Comparison of ENCODE assay signal across 9 cellular contexts in the genomic region with DNA sequence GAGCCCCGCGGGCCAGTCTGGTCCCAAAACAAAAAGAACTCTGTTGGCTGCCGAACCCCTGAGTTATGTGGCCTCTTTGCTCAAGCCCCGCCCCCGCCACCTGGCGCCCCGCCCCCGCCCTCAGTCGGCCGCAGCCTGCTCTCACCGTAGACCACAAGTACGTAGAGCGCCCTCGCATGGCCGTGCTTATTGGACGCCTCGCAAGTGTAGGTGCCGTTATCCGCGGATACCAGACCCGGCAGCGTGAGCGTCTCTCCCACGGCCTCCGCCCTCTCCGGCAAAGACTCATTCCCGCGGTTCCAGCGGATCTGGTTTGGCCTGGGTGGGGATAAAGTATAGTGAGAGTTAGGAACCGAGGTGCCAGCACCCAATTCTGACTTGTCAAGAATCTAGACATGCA. TPM values are rescaled to one million over a fixed set of nuclear protein-coding genes. Genes with fewer than 3 reads are reported as not detected.
DNase-seq lines count a peak whose midpoint lies in the region; ATAC-seq and TF ChIP-seq lines count a peak whose summit lies in the region.
"Had no signal": no experiment of that assay in that cellular context is flagged by ENCODE, and none has a peak within 500 bp of the region (broad histone marks: within the 10 kb centered on the region; RNA-seq: fewer than 3 reads in every experiment).

No MANE protein-coding gene starts in this region.

- no peak overlapping the region for H3K9ac ChIP-seq in OCI-LY3 (ENCODE audit: low read length)

- H3K27me3 ChIP-seq in OCI-LY3 (ENCODE audit: low read depth, low read length): no peaks in the 10 kb centered on the region

- no peak overlapping the region for H2AFZ ChIP-seq in OCI-LY3 (ENCODE audit: low read depth, low read length)

- no peaks in the 10 kb centered on the region for H3K9me3 ChIP-seq in OCI-LY3 (ENCODE audit: insufficient read depth, low read length)

- no peak overlapping the region for H3K4me3 ChIP-seq in OCI-LY3 (ENCODE audit: low read length)

- peak; percentile 71 for DNase-seq in activated effector memory CD4-positive, alpha-beta T cell treated with Interleukin-2 at 50 U/mL for 16 hours
- DNase-seq in left colon (peak; percentile 76 to 89), NCI-H2107 treated with DMSO at 0.1 percent for 48 hours (lab: John Stamatoyannopoulos, UW; ENCODE audit: unreplicated experiment) (no peak), NCI-H345 treated with DMSO at 0.1 percent for 48 hours (lab: John Stamatoyannopoulos, UW; ENCODE audit: unreplicated experiment) (no peak), NCI-H2227 treated with DMSO at 0.1 percent for 48 hours (lab: John Stamatoyannopoulos, UW) (no peak)
- peak; percentile 44 to 65 for DNase-seq in stimulated activated CD8-positive, alpha-beta memory T cell treated with anti-CD3 and anti-CD28 coated beads, Interleukin-7, amount 100 ng/mL, for 1 hour (ENCODE audit: low read depth in 2 of 2)

- H3K27ac ChIP-seq in 22Rv1: peak overlapping the region; percentile 81
- H3K27ac ChIP-seq in OCI-LY3 (ENCODE audit: low read length): no peak overlapping the region

- ATAC-seq in left colon: peak; percentile 83

- peaks cover 5% of the 10 kb centered on the region for H3K4me1 ChIP-seq in OCI-LY3 (ENCODE audit: low read length)

- no peaks in the 10 kb centered on the region for H4K20me1 ChIP-seq in OCI-LY3 (ENCODE audit: insufficient read depth, low read length)

- H3K4me2 ChIP-seq in OCI-LY3 (ENCODE audit: low read length): no peak overlapping the region

- H3K36me3 ChIP-seq in OCI-LY3 (replicated peaks; ENCODE audit: low read depth, low read length): peaks cover 2% of the 10 kb centered on the region

- peaks cover 9% of the 10 kb centered on the region for H3K79me2 ChIP-seq in OCI-LY3 (ENCODE audit: low read length)

- TF ChIP-seq CTCF in 22Rv1 (IDR thresholded peaks at IDR 0.05): peak; percentile 80
- TF ChIP-seq CTCF in OCI-LY3 (IDR thresholded peaks at IDR 0.05; ENCODE audit: low read depth, low read length): peak; percentile 10; the same call in 1 of the 2 replicates

- intact Hi-C loops in left colon (cut with DNase I, micrococcal nuclease): no loop called here

RNA-seq across cellular contexts. Expression of a gene that starts 5.5 kb away (rescaled TPM):
- 10 to 100 TPM; 16.3 to 18.7 TPM for total RNA-seq in left colon

RNA-seq across cellular contexts. Expression of a gene that starts 13.0 kb away (rescaled TPM):
- total RNA-seq in left colon: under 1 TPM; 0.14 to 0.73 TPM
- total RNA-seq: myocyte had no signal

RNA-seq across cellular contexts. Expression of a gene that starts 14.7 kb away (rescaled TPM):
- 1 to 10 TPM; 2.0 to 4.9 TPM for total RNA-seq in left colon

RNA-seq across cellular contexts. Expression of a gene that starts 28.5 kb away (rescaled TPM):
- 10 to 100 TPM; 13.5 to 16.6 TPM for total RNA-seq in left colon

RNA-seq across cellular contexts. Expression of a gene that starts 29.0 kb away (rescaled TPM):
- total RNA-seq in left colon: 10 to 100 TPM; 19.8 to 23.3 TPM

Comparison
In these comparisons a context has a peak if more than half of its experiments do, and no peak if none do; other contexts are left out.
1. DNase-seq: peak in activated effector memory CD4-positive, alpha-beta T cell treated with Interleukin-2 at 50 U/mL for 16 hours (single experiment), left colon (2 of 2) and stimulated activated CD8-positive, alpha-beta memory T cell treated with anti-CD3 and anti-CD28 coated beads, Interleukin-7, amount 100 ng/mL, for 1 hour (2 of 2); none in NCI-H2107 treated with DMSO at 0.1 percent for 48 hours (single experiment), NCI-H345 treated with DMSO at 0.1 percent for 48 hours (single experiment) and NCI-H2227 treated with DMSO at 0.1 percent for 48 hours (single experiment).